ENCODE assay signal across 10 cellular contexts in the genomic region with DNA sequence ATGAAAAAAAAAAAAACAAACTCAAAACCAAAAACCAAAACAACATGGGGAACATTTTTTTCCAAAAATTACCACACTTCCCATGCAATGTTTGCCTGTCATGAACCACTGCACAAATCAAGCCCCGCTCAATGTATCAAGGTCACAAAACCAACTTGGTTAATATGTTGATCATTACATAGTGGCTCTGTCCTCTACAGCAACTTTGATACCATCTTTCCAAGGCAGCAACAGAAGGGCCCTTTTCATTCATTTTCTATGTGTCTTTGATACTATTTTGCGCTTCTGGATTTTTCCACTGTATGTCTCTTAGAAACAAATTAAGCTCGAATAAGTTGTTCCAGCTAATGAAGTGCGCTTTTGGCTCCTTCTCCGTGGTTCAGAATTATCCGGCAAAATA. TPM values are rescaled to one million over a fixed set of nuclear protein-coding genes. Genes with fewer than 3 reads are reported as not detected.
DNase-seq lines count a peak whose midpoint lies in the region; ATAC-seq and TF ChIP-seq lines count a peak whose summit lies in the region.
"Had no signal": no experiment of that assay in that cellular context is flagged by ENCODE, and none has a peak within 500 bp of the region (broad histone marks: within the 10 kb centered on the region; RNA-seq: fewer than 3 reads in every experiment).

No MANE protein-coding gene starts in this region.

- peak overlapping the region; percentile 86 for H3K4me3 Mint-ChIP-seq in T-helper 2 cell treated with Interferon-gamma antibody and Interleukin-4, amounts not matched to agents 5 μg/mL and 100 μg/mL, for 36 hours

- no peak for ATAC-seq in GM19467 (IDR thresholded peaks at IDR 0.05; ENCODE audit: unreplicated experiment)

- no peaks in the 10 kb centered on the region for H3K9me3 Mint-ChIP-seq in T-helper 2 cell treated with Interferon-gamma antibody and Interleukin-4, amounts not matched to agents 5 μg/mL and 100 μg/mL, for 36 hours

- H3K27ac ChIP-seq in layer of hippocampus (ENCODE audit: low read depth, low read length), result peak overlapping the region; percentile 93
- H3K27ac ChIP-seq in suprapubic skin, result peak overlapping the region; percentile 90

- peaks cover 26% of the 10 kb centered on the region for H3K4me1 Mint-ChIP-seq in T-helper 2 cell treated with Interferon-gamma antibody and Interleukin-4, amounts not matched to agents 5 μg/mL and 100 μg/mL, for 36 hours (ENCODE audit: low read depth)

- H3K27me3 Mint-ChIP-seq in T-helper 2 cell treated with Interferon-gamma antibody and Interleukin-4, amounts not matched to agents 5 μg/mL and 100 μg/mL, for 36 hours (ENCODE audit: low read depth), result peaks cover 7% of the 10 kb centered on the region

- H3K36me3 Mint-ChIP-seq in T-helper 2 cell treated with Interferon-gamma antibody and Interleukin-4, amounts not matched to agents 5 μg/mL and 100 μg/mL, for 36 hours (ENCODE audit: low read depth), result peaks cover 2% of the 10 kb centered on the region

- no peak overlapping the region for H3K27ac Mint-ChIP-seq in T-helper 2 cell treated with Interferon-gamma antibody and Interleukin-4, amounts not matched to agents 5 μg/mL and 100 μg/mL, for 36 hours

- peak overlapping the region; percentile 96 for H3K9ac ChIP-seq in adipocyte (ENCODE audit: low read length)

- H3K4me3 ChIP-seq in adipocyte (ENCODE audit: low read length), result peak overlapping the region; percentile 89
- H3K4me3 ChIP-seq in suprapubic skin, result peak overlapping the region; percentile 76

- no peaks in the 10 kb centered on the region for H3K9me3 ChIP-seq in adipocyte (ENCODE audit: control insufficient read depth, low read length)
- no peaks in the 10 kb centered on the region for H3K9me3 ChIP-seq in suprapubic skin

- no peak for TF ChIP-seq EP300 in suprapubic skin (IDR thresholded peaks at IDR 0.05)

- no peak for TF ChIP-seq POLR2A in suprapubic skin (IDR thresholded peaks at IDR 0.05)

- H3K4me1 ChIP-seq in adipocyte (ENCODE audit: control insufficient read depth, insufficient read depth, low read length) (peaks cover 38% of the 10 kb centered on the region), suprapubic skin (peaks cover 21% of the 10 kb centered on the region)

- H3K36me3 ChIP-seq in adipocyte (ENCODE audit: control insufficient read depth, insufficient read depth, low read length, severe bottlenecking) (peaks cover 3% of the 10 kb centered on the region), suprapubic skin (no peaks in the 10 kb centered on the region)

- DNase-seq in T-helper 2 cell treated with Interferon-gamma antibody and Interleukin-4, amounts not matched to agents 5 μg/mL and 100 μg/mL, for 36 hours (ENCODE audit: low spot score), result no peak
- DNase-seq in T-helper 2 cell (no peak), adipocyte (ENCODE audit: low read depth) (peak; percentile 48), suprapubic skin (ENCODE audit: low spot score in 2 of 2) (no peak), HPDE6-E6E7 (ENCODE audit: extremely low spot score) (no peak), GDM1 (lab: John Stamatoyannopoulos, UW) (no peak)
- DNase-seq: NCI-H1105 had no signal

- WGBS in suprapubic skin, result 64% methylated on average over 6 of the region's 6 CpGs

- H3K27me3 ChIP-seq in adipocyte (replicated peaks; ENCODE audit: control insufficient read depth, insufficient read depth, low read length) (no peaks in the 10 kb centered on the region), layer of hippocampus (ENCODE audit: control insufficient read depth, insufficient read depth, low read length) (no peaks in the 10 kb centered on the region), suprapubic skin (no peaks in the 10 kb centered on the region)

- no peak for TF ChIP-seq CTCF in suprapubic skin (IDR thresholded peaks at IDR 0.05)

RNA-seq across cellular contexts. Expression of a gene that starts 1.5 kb away (rescaled TPM):
- 10 to 100 TPM; 19.2 to 32.9 (median 31.4) TPM for total RNA-seq in suprapubic skin

RNA-seq across cellular contexts. Expression of a gene that starts 24.6 kb away (rescaled TPM):
- 100 to 1,000 TPM in 1 of 4 donors, 10 to 100 TPM in 3; 74.6 to 213 (median 85.2) TPM for total RNA-seq in suprapubic skin

RNA-seq across cellular contexts. Expression of a gene that starts 50.6 kb away (rescaled TPM):
- 1 to 10 TPM; 4.4 to 7.5 (median 5.7) TPM for total RNA-seq in suprapubic skin
- total RNA-seq: myocyte had no signal
